In genomic region chr6:107713214-107713962, GRCh38 we compare ENCODE assay signal across 8 cellular contexts.
DNase-seq lines count a peak whose midpoint lies in the region; ATAC-seq and TF ChIP-seq lines count a peak whose summit lies in the region.

No MANE protein-coding gene starts in this region.

- H3K36me3 ChIP-seq in SJCRH30, result no peaks in the 10 kb centered on the region
- H3K36me3 ChIP-seq in effector memory CD4-positive, alpha-beta T cell (ENCODE audit: control insufficient read depth, insufficient read depth, low read length), result peaks cover 8% of the 10 kb centered on the region
- H3K36me3 ChIP-seq in gastrocnemius medialis, result no peaks in the 10 kb centered on the region

- H3K27ac ChIP-seq in SJCRH30, result no peak overlapping the region
- peak overlapping the region; percentile 59 for H3K27ac ChIP-seq in effector memory CD4-positive, alpha-beta T cell (ENCODE audit: insufficient read depth, low read length, poor library complexity, severe bottlenecking)
- H3K27ac ChIP-seq in gastrocnemius medialis, result no peak overlapping the region

- DNase-seq in SJCRH30 (peak in 1 of 2 experiments; percentile 33), gastrocnemius medialis (no peak), RPMI8226 (no peak), NCI-H2171 treated with DMSO at 0.1 percent for 48 hours (lab: John Stamatoyannopoulos, UW) (no peak), NCI-H748 (lab: John Stamatoyannopoulos, UW; ENCODE audit: unreplicated experiment) (no peak)
- DNase-seq in effector memory CD4-positive, alpha-beta T cell, result no peak

- TF ChIP-seq POLR2A in gastrocnemius medialis (IDR thresholded peaks at IDR 0.05), result no peak

- H3K4me3 ChIP-seq in SJCRH30 (peak overlapping the region; percentile 30), gastrocnemius medialis (peak overlapping the region in 3 of 4 donors; percentile 5 to 25 (median 10))
- H3K4me3 ChIP-seq in effector memory CD4-positive, alpha-beta T cell (ENCODE audit: insufficient read depth, low read depth, low read length, poor library complexity, severe bottlenecking), result no peak overlapping the region

- in situ Hi-C loops in gastrocnemius medialis (cut with MboI; ENCODE audit: low sequenced_read_pairs in 4 of 4), result loop anchor here in 1 of 4 donors (25.0 kb wide), 1 partner anchor 401 kb away; no protein-coding TSS in a partner anchor

- H3K9me3 ChIP-seq in SJCRH30 (replicated peaks) (no peaks in the 10 kb centered on the region), gastrocnemius medialis (no peaks in the 10 kb centered on the region)
- no peaks in the 10 kb centered on the region for H3K9me3 ChIP-seq in effector memory CD4-positive, alpha-beta T cell (ENCODE audit: control insufficient read depth, low read length)

- TF ChIP-seq CTCF in gastrocnemius medialis (IDR thresholded peaks at IDR 0.05 in 4 of 5, conservative IDR thresholded peaks at IDR 0.05 in 1 of 5), result no peak

- intact Hi-C loops in gastrocnemius medialis (cut with DNase I; ENCODE audit: low total_unique reads), result no loop called here

- H3K4me1 ChIP-seq in SJCRH30, result 0 out of 2 replicates have a peak, but pooled peaks cover 6% of the 10 kb centered on the region
- peaks cover 42% of the 10 kb centered on the region for H3K4me1 ChIP-seq in effector memory CD4-positive, alpha-beta T cell (ENCODE audit: control insufficient read depth, insufficient read depth, low read length, poor library complexity, severe bottlenecking)
- peaks cover 0 to 8% of the 10 kb centered on the region in 2 donors for H3K4me1 ChIP-seq in gastrocnemius medialis

- H3K27me3 ChIP-seq in SJCRH30 (no peaks in the 10 kb centered on the region), gastrocnemius medialis (no peaks in the 10 kb centered on the region)
- H3K27me3 ChIP-seq in effector memory CD4-positive, alpha-beta T cell (replicated peaks; ENCODE audit: control insufficient read depth, insufficient read depth, low read length, poor library complexity, severe bottlenecking), result no peaks in the 10 kb centered on the region

- peak; percentile 50 for ATAC-seq in GM21447 (IDR thresholded peaks at IDR 0.05; ENCODE audit: unreplicated experiment)
- no peak for ATAC-seq in gastrocnemius medialis
- ATAC-seq in HG02973 (IDR thresholded peaks at IDR 0.05; ENCODE audit: unreplicated experiment), result no peak
